28 cellular contexts compared by ENCODE assay signal in genomic region chr5:154110781-154111180, GRCh38.
DNase-seq lines count a peak whose midpoint lies in the region; TF ChIP-seq lines count a peak whose summit lies in the region.
"Had no signal": no experiment of that assay in that cellular context is flagged by ENCODE, and none has a peak within 500 bp of the region (broad histone marks: within the 10 kb centered on the region; RNA-seq: fewer than 3 reads in every experiment).

No MANE protein-coding gene starts in this region.

- H3K18ac ChIP-seq in neuronal stem cell (ENCODE audit: low read length), result no peak overlapping the region

- peak overlapping the region; percentile 2 for H2AFZ ChIP-seq in neuronal stem cell (ENCODE audit: low read length)
- H2AFZ ChIP-seq: hepatocyte had no signal

- no peaks in the 10 kb centered on the region for H3K36me3 Mint-ChIP-seq in chondrocyte (ENCODE audit: low read depth)
- H3K36me3 Mint-ChIP-seq: naive B cell had no signal

- CTCF ChIA-PET in HEK293T (lab: Yijun Ruan, JAX), result interaction anchor here (1.5 kb wide), 1 partner anchor 47 kb away, joined by 3 read pairs; no protein-coding TSS in a partner anchor

- H4K8ac ChIP-seq in neuronal stem cell (ENCODE audit: low read depth, low read length), result no peak overlapping the region

- H3K4me2 ChIP-seq in neuronal stem cell (ENCODE audit: insufficient read depth, low read length, poor library complexity, severe bottlenecking), result no peak overlapping the region
- H3K4me2 ChIP-seq: hepatocyte had no signal

- H3K36me3 ChIP-seq in neuronal stem cell (replicated peaks in 1 of 2; ENCODE audit: control insufficient read depth in 2 of 2, insufficient read depth in 2 of 2, low read length in 2 of 2), result no peaks in the 10 kb centered on the region
- H3K36me3 ChIP-seq: adrenal gland, BE2C, stomach had no signal

- no peaks in the 10 kb centered on the region for H3K9me3 Mint-ChIP-seq in chondrocyte (ENCODE audit: low read depth)
- H3K9me3 Mint-ChIP-seq: effector memory CD8-positive, alpha-beta T cell had no signal

- H3K4me3 ChIP-seq in epithelial cell of esophagus (ENCODE audit: low read length) (no peak overlapping the region), neuronal stem cell (ENCODE audit: low read length in 2 of 2) (no peak overlapping the region)
- H3K4me3 ChIP-seq: adrenal gland, hepatocyte, skin epidermis, stomach had no signal

- H4K91ac ChIP-seq in neuronal stem cell (ENCODE audit: low read depth, low read length, poor library complexity), result no peak overlapping the region

- H3K9me3 ChIP-seq in neuronal stem cell (replicated peaks in 1 of 2; ENCODE audit: control insufficient read depth in 2 of 2, insufficient read depth in 1 of 2, low read depth in 1 of 2, low read length in 2 of 2), result no peaks in the 10 kb centered on the region
- H3K9me3 ChIP-seq: adrenal gland, BE2C, Caco-2, stomach had no signal

- H3K4ac ChIP-seq in neuronal stem cell (ENCODE audit: low read length), result no peak overlapping the region

- no peaks in the 10 kb centered on the region for H3K27me3 ChIP-seq in neuronal stem cell (ENCODE audit: control insufficient read depth in 3 of 3, insufficient read depth in 3 of 3, low read depth in 1 of 3, low read length in 3 of 3)
- H3K27me3 ChIP-seq: adrenal gland, BE2C, hepatocyte, stomach had no signal

- H3K4me3 Mint-ChIP-seq in chondrocyte (ENCODE audit: unreplicated experiment), result no peak overlapping the region
- H3K4me3 Mint-ChIP-seq: effector memory CD8-positive, alpha-beta T cell; naive B cell had no signal

- TF ChIP-seq CTCF in epithelial cell of esophagus (IDR thresholded peaks at IDR 0.05; ENCODE audit: insufficient read depth, low read depth, low read length, missing control alignments) (no peak), chondrocyte (IDR thresholded peaks at IDR 0.05) (no peak)

- DNase-seq in GM04503 (ENCODE audit: low read depth), result peak; percentile 9
- DNase-seq in LHCN-M2 (ENCODE audit: low read depth), result peak; percentile 67
- DNase-seq in epithelial cell of esophagus (ENCODE audit: low read depth), result peak; percentile 48
- no peak for DNase-seq in neuronal stem cell (ENCODE audit: low spot score)
- DNase-seq in dermis blood vessel endothelial cell, result no peak
- no peak for DNase-seq in HEK293T (ENCODE audit: extremely low spot score)
- no peak for DNase-seq in GOT3 (lab: John Stamatoyannopoulos, UW)
- no peak for DNase-seq in chondrocyte (ENCODE audit: low spot score)
- DNase-seq: activated CD4-positive, alpha-beta T cell treated with anti-CD3 and anti-CD28 coated beads, Interleukin-2, amount 50 U/mL, for 1 hour; activated CD8-positive, alpha-beta memory T cell treated with anti-CD3 and anti-CD28 coated beads, Interleukin-2, amount 50 U/mL, for 4 hours; activated gamma-delta T cell; adrenal gland; BE2C; Caco-2; caudate nucleus; effector memory CD8-positive, alpha-beta T cell; KG1; mammary epithelial cell; naive B cell; NCI-H1092; NCI-H2081; NCI-H510A; SHP77; stimulated activated CD4-positive, alpha-beta T cell treated with anti-CD3 and anti-CD28 coated beads, Interleukin-2, amount 100 ng/mL, for 48 hours; stomach; trophoblast cell had no signal

- no peak overlapping the region for H2BK120ac ChIP-seq in neuronal stem cell (ENCODE audit: low read depth, low read length)

- peaks cover 7 to 16% of the 10 kb centered on the region in 2 donors for H3K4me1 ChIP-seq in neuronal stem cell (ENCODE audit: control insufficient read depth in 2 of 2, insufficient read depth in 1 of 2, low read depth in 1 of 2, low read length in 2 of 2)
- H3K4me1 ChIP-seq: adrenal gland, BE2C, Caco-2, stomach had no signal

- no peak overlapping the region for H2AK5ac ChIP-seq in neuronal stem cell (ENCODE audit: low read depth, low read length)

- H3K14ac ChIP-seq in neuronal stem cell (ENCODE audit: low read length), result no peak overlapping the region

- H3K27me3 Mint-ChIP-seq in chondrocyte (ENCODE audit: low read depth), result peaks cover 1% of the 10 kb centered on the region

- H2BK5ac ChIP-seq in neuronal stem cell (ENCODE audit: low read length), result no peak overlapping the region

- WGBS in neuronal stem cell (ENCODE audit: extremely low coverage in 2 of 2, insufficient read length in 2 of 2, insufficient replicate concordance in 1 of 2), 2 donors, result no CpG with 5 or more reads among the region's 4 CpGs

- no peak overlapping the region for H2BK15ac ChIP-seq in neuronal stem cell (ENCODE audit: low read length)

- no peaks in the 10 kb centered on the region for H3K79me1 ChIP-seq in neuronal stem cell (ENCODE audit: low read depth, low read length)

- no peak overlapping the region for H3K9ac ChIP-seq in neuronal stem cell (ENCODE audit: low read depth, low read length, poor library complexity)

- POLR2A ChIA-PET in HEK293T (lab: Yijun Ruan, JAX), result no interaction called here

- peaks cover 2% of the 10 kb centered on the region for H3K4me1 Mint-ChIP-seq in chondrocyte (ENCODE audit: low read depth)
- H3K4me1 Mint-ChIP-seq: naive B cell had no signal

- H3K27ac ChIP-seq in neuronal stem cell (replicated peaks; ENCODE audit: low read length), result no peak overlapping the region
- H3K27ac ChIP-seq: adrenal gland, hepatocyte, skin epidermis, stomach had no signal

- H3K23ac ChIP-seq in neuronal stem cell (ENCODE audit: low read depth, low read length, poor library complexity), result no peak overlapping the region

- H3K27ac Mint-ChIP-seq in chondrocyte (ENCODE audit: unreplicated experiment), result no peak overlapping the region
- H3K27ac Mint-ChIP-seq: effector memory CD8-positive, alpha-beta T cell; naive B cell had no signal

- H2BK12ac ChIP-seq in neuronal stem cell (ENCODE audit: low read length), result no peak overlapping the region

TF ChIP-seq in HEK293T, 16 proteins besides CTCF, POLR2A, EP300 and RAD21:
- no peak for TF ChIP-seq HDGF (IDR thresholded peaks at IDR 0.05; ENCODE audit: borderline replicate concordance)
- no peak for TF ChIP-seq TARDBP (IDR thresholded peaks at IDR 0.05)
- TF ChIP-seq ZNF384 (IDR thresholded peaks at IDR 0.05), result no peak
- TF ChIP-seq FOXA1 (IDR thresholded peaks at IDR 0.05), result no peak
- TF ChIP-seq SP1 (IDR thresholded peaks at IDR 0.05), result no peak
- no peak for TF ChIP-seq CTBP1 (IDR thresholded peaks at IDR 0.05; ENCODE audit: borderline replicate concordance)
- no peak for TF ChIP-seq FOXK2 (IDR thresholded peaks at IDR 0.05)
- TF ChIP-seq L3MBTL2 (conservative IDR thresholded peaks at IDR 0.05), result no peak
- TF ChIP-seq PKNOX1 (IDR thresholded peaks at IDR 0.05), result no peak
- TF ChIP-seq FOXM1 (IDR thresholded peaks at IDR 0.05; ENCODE audit: borderline replicate concordance), result no peak
- no peak for TF ChIP-seq NFRKB (IDR thresholded peaks at IDR 0.05)
- no peak for TF ChIP-seq BHLHE40 (IDR thresholded peaks at IDR 0.05; ENCODE audit: borderline replicate concordance)
- TF ChIP-seq ELF4 (IDR thresholded peaks at IDR 0.05), result no peak
- TF ChIP-seq SUZ12 (IDR thresholded peaks at IDR 0.05), result no peak
- TF ChIP-seq ARNT (IDR thresholded peaks at IDR 0.05), result no peak
- no peak for TF ChIP-seq LEF1 (IDR thresholded peaks at IDR 0.05; ENCODE audit: borderline replicate concordance)

Comparison
In these comparisons a context has a peak if more than half of its experiments do, and no peak if none do; other contexts are left out.
1. DNase-seq: peak in GM04503 (single experiment), LHCN-M2 (single experiment) and epithelial cell of esophagus (single experiment); none in neuronal stem cell (single experiment), dermis blood vessel endothelial cell (single experiment), HEK293T (single experiment), GOT3 (single experiment) and chondrocyte (single experiment).